15 cellular contexts compared by ENCODE assay signal in the genomic region with DNA sequence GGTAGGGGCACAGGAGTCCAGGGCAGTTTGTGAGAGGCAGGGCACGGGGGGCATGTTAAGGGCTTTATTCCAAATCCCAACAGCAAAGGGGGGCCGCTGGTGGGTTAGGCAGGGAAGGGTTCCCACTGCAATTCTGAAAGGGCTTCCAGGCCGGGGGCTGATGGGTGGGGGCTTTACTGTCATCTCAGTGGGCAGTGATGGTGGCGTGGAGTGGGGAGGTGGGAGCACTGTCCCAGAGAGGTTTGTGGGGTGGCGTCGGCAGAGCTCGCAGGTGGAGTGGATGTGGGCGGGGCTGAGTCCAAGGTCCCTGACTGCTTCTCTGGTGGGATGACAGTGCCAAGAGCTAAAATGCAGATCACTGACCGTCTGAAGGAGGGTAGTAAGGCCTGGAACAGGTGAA.
DNase-seq lines count a peak whose midpoint lies in the region; ATAC-seq and TF ChIP-seq lines count a peak whose summit lies in the region.
"Had no signal": no experiment of that assay in that cellular context is flagged by ENCODE, and none has a peak within 500 bp of the region (broad histone marks: within the 10 kb centered on the region; RNA-seq: fewer than 3 reads in every experiment).

No MANE protein-coding gene starts in this region.

- no peaks in the 10 kb centered on the region for H3K9me3 ChIP-seq in H9 (ENCODE audit: control insufficient read depth, low read depth, low read length)
- H3K9me3 ChIP-seq in liver (ENCODE audit: control insufficient read depth in 4 of 4, low read length in 3 of 4), result no peaks in the 10 kb centered on the region
- no peaks in the 10 kb centered on the region for H3K9me3 ChIP-seq in sigmoid colon
- H3K9me3 ChIP-seq: BLaER1 treated with 17β-estradiol and CSF1 and Interleukin-3, amounts not matched to agents 10 nM and 100 nM had no signal

- peak overlapping the region in 2 of 3 experiments; percentile 3 to 76; a peak in 1 of 7 replicates for H3K27ac Mint-ChIP-seq in H9
- H3K27ac Mint-ChIP-seq in glutamatergic neuron (ENCODE audit: unreplicated experiment), result peak overlapping the region; percentile 73
- H3K27ac Mint-ChIP-seq: CD4-positive, CD25-positive, alpha-beta regulatory T cell had no signal

- H4K20me1 ChIP-seq in H9 (ENCODE audit: control insufficient read depth, insufficient read depth, insufficient read length), result no peaks in the 10 kb centered on the region

- no peaks in the 10 kb centered on the region for H3K9me3 Mint-ChIP-seq in H9
- H3K9me3 Mint-ChIP-seq in glutamatergic neuron (ENCODE audit: unreplicated experiment), result peaks cover 4% of the 10 kb centered on the region

- H2BK20ac ChIP-seq in H9 (ENCODE audit: low read depth, low read length, poor library complexity, severe bottlenecking), result no peak overlapping the region

- no peak for TF ChIP-seq EP300 in sigmoid colon (IDR thresholded peaks at IDR 0.05)

- H3K23ac ChIP-seq in H9 (ENCODE audit: insufficient read length, low read depth, low read length), result no peak overlapping the region

- H2BK120ac ChIP-seq in H9 (ENCODE audit: low read depth, low read length, poor library complexity, severe bottlenecking), result no peak overlapping the region

- ATAC-seq in GM21423 (IDR thresholded peaks at IDR 0.05; ENCODE audit: unreplicated experiment) (no peak), left ventricle myocardium superior (no peak), HG02970 (IDR thresholded peaks at IDR 0.05; ENCODE audit: low FRiP score, unreplicated experiment) (no peak)

- no peak overlapping the region for H4K8ac ChIP-seq in H9 (replicated peaks; ENCODE audit: insufficient read length, low read depth, low read length)

- intact Hi-C loops in sigmoid colon (cut with DNase I), result no loop called here
- intact Hi-C loops in left ventricle myocardium superior (cut with micrococcal nuclease), result no loop called here

- TF ChIP-seq CTCF in H9 (conservative IDR thresholded peaks at IDR 0.05) (no peak), glutamatergic neuron (IDR thresholded peaks at IDR 0.05; ENCODE audit: partially characterized antibody, unreplicated experiment) (no peak), liver (IDR thresholded peaks at IDR 0.05; ENCODE audit: low read depth, low read length, missing input control) (no peak), sigmoid colon (IDR thresholded peaks at IDR 0.05) (no peak)

- H3K4ac ChIP-seq in H9 (ENCODE audit: low read depth, low read length), result no peak overlapping the region

- H3K36me3 ChIP-seq in liver (ENCODE audit: control insufficient read depth in 4 of 4, insufficient read depth in 3 of 4, low read depth in 1 of 4, low read length in 3 of 4) (peaks cover 0 to 5% (median 0%) of the 10 kb centered on the region in 4 donors), sigmoid colon (peaks cover 20 to 49% (median 38%) of the 10 kb centered on the region in 4 donors)
- H3K36me3 ChIP-seq: BLaER1 treated with 17β-estradiol and CSF1 and Interleukin-3, amounts not matched to agents 10 nM and 100 nM had no signal

- H3K23me2 ChIP-seq in H9 (ENCODE audit: insufficient read length, low read depth, low read length, poor library complexity, severe bottlenecking), result no peaks in the 10 kb centered on the region

- no peak overlapping the region for H3K14ac ChIP-seq in H9 (ENCODE audit: insufficient read depth, low read length)

- no peak overlapping the region for H3K56ac ChIP-seq in H9 (ENCODE audit: insufficient read length, low read depth, low read length)

- TF ChIP-seq POLR2A in sigmoid colon (IDR thresholded peaks at IDR 0.05), result no peak

- peak overlapping the region; percentile 28 to 37 (median 35) for H3K4me3 ChIP-seq in liver (ENCODE audit: low read depth in 1 of 3, low read length in 3 of 3)
- no peak overlapping the region for H3K4me3 ChIP-seq in sigmoid colon
- H3K4me3 ChIP-seq: BLaER1 treated with 17β-estradiol and CSF1 and Interleukin-3, amounts not matched to agents 10 nM and 100 nM had no signal

- H4K5ac ChIP-seq in H9 (ENCODE audit: insufficient read length, low read depth, low read length), result no peak overlapping the region

- H3K36me3 Mint-ChIP-seq in H9 (ENCODE audit: insufficient read depth in 1 of 3, low read depth in 3 of 3) (no peaks in the 10 kb centered on the region; a peak in 2 of 7 replicates), glutamatergic neuron (ENCODE audit: unreplicated experiment) (peaks cover 6% of the 10 kb centered on the region)
- H3K36me3 Mint-ChIP-seq: CD4-positive, CD25-positive, alpha-beta regulatory T cell had no signal

- DNase-seq in H9 (no peak), glutamatergic neuron (no peak), sigmoid colon (peak; percentile 33), left ventricle myocardium superior (no peak)
- DNase-seq: ACHN; CD4-positive, CD25-positive, alpha-beta regulatory T cell; DMS53; GOT3; HCEC 1CT; IMR-90; KBM-7 had no signal

- no peak overlapping the region for H3K27ac ChIP-seq in H9 (ENCODE audit: insufficient read length, low read depth, low read length)
- H3K27ac ChIP-seq in liver (ENCODE audit: low read depth in 1 of 2, low read length in 2 of 2), result peak overlapping the region; percentile 85 to 89
- H3K27ac ChIP-seq in sigmoid colon, result no peak overlapping the region
- H3K27ac ChIP-seq: BLaER1 treated with 17β-estradiol and CSF1 and Interleukin-3, amounts not matched to agents 10 nM and 100 nM had no signal

- H3K4me3 Mint-ChIP-seq in H9 (no peak overlapping the region), glutamatergic neuron (ENCODE audit: unreplicated experiment) (peak overlapping the region; percentile 20)

- no peak overlapping the region for H2BK15ac ChIP-seq in H9 (ENCODE audit: low read depth, low read length)

- TF ChIP-seq RAD21 in liver (IDR thresholded peaks at IDR 0.05), result no peak

- H3K27me3 Mint-ChIP-seq in H9 (ENCODE audit: low read depth), result peaks cover 12% of the 10 kb centered on the region
- H3K27me3 Mint-ChIP-seq in glutamatergic neuron (ENCODE audit: unreplicated experiment), result peaks cover 2% of the 10 kb centered on the region

- no peak overlapping the region for H3K18ac ChIP-seq in H9 (ENCODE audit: insufficient read length, low read depth, low read length)

- H2AK5ac ChIP-seq in H9 (ENCODE audit: insufficient read length, low read length), result no peak overlapping the region

- no peak overlapping the region for H2AFZ ChIP-seq in H9 (ENCODE audit: low read length)

- H3K4me1 ChIP-seq in H9 (ENCODE audit: insufficient read depth, low read length) (no peaks in the 10 kb centered on the region), liver (ENCODE audit: control insufficient read depth in 4 of 4, insufficient read depth in 4 of 4, low read length in 3 of 4) (peaks cover 17 to 61% (median 50%) of the 10 kb centered on the region in 4 donors), sigmoid colon (peaks cover 0 to 16% (median 15%) of the 10 kb centered on the region in 4 donors)

- H3K79me1 ChIP-seq in H9 (ENCODE audit: insufficient read depth, low read depth, low read length, poor library complexity, severe bottlenecking), result no peaks in the 10 kb centered on the region

- H3K79me2 ChIP-seq in H9 (ENCODE audit: insufficient read depth, low read length), result no peaks in the 10 kb centered on the region

- no peak overlapping the region for H2BK12ac ChIP-seq in H9 (ENCODE audit: insufficient read length, low read depth, low read length)

- H4K91ac ChIP-seq in H9 (ENCODE audit: insufficient read length, low read depth, low read length), result no peak overlapping the region

- no peak overlapping the region for H2BK5ac ChIP-seq in H9 (ENCODE audit: insufficient read length, low read length)

- H3K9ac ChIP-seq in H9 (ENCODE audit: extremely low read depth, insufficient read length, low read length) (no peak overlapping the region), liver (ENCODE audit: low read depth in 1 of 2, low read length in 2 of 2) (no peak overlapping the region)
- H3K9ac ChIP-seq: BLaER1 treated with 17β-estradiol and CSF1 and Interleukin-3, amounts not matched to agents 10 nM and 100 nM had no signal

- H3K27me3 ChIP-seq in H9 (ENCODE audit: insufficient read depth, low read length) (no peaks in the 10 kb centered on the region), liver (ENCODE audit: control insufficient read depth in 4 of 4, insufficient read depth in 4 of 4, low read length in 3 of 4) (no peaks in the 10 kb centered on the region), sigmoid colon (no peaks in the 10 kb centered on the region)

- H3T11ph ChIP-seq in H9 (ENCODE audit: low read length), result no peak overlapping the region

- H3K4me1 Mint-ChIP-seq in H9 (peaks cover 9 to 11% of the 10 kb centered on the region in 2 experiments), glutamatergic neuron (ENCODE audit: low read depth, unreplicated experiment) (peaks cover 21% of the 10 kb centered on the region)

- no peak overlapping the region for H3K4me2 ChIP-seq in H9 (ENCODE audit: insufficient read depth, insufficient read length, low read length)
- H3K4me2 ChIP-seq: BLaER1 treated with 17β-estradiol and CSF1 and Interleukin-3, amounts not matched to agents 10 nM and 100 nM had no signal

- WGBS in H9 (ENCODE audit: extremely low coverage, insufficient read length, low lambda C conversion rate), result no CpG with 5 or more reads among the region's 9 CpGs
- WGBS in liver, result 63% methylated on average over 9 of the region's 9 CpGs
- WGBS in sigmoid colon, 2 donors, result 44 to 77% methylated on average over 9 of the region's 9 CpGs

TF ChIP-seq in liver, 16 proteins besides CTCF, POLR2A, EP300 and RAD21 (continues in another document):
- TF ChIP-seq TAF1 (conservative IDR thresholded peaks at IDR 0.05) (no peak), YY1 (IDR thresholded peaks at IDR 0.05) (no peak), RXRA (IDR thresholded peaks at IDR 0.05) (no peak), FOXA1 (IDR thresholded peaks at IDR 0.05) (no peak), FOXA2 (IDR thresholded peaks at IDR 0.05) (no peak), GABPA (IDR thresholded peaks at IDR 0.05 in 1 of 2, conservative IDR thresholded peaks at IDR 0.05 in 1 of 2) (no peak)
- TF ChIP-seq, protein P1, sequence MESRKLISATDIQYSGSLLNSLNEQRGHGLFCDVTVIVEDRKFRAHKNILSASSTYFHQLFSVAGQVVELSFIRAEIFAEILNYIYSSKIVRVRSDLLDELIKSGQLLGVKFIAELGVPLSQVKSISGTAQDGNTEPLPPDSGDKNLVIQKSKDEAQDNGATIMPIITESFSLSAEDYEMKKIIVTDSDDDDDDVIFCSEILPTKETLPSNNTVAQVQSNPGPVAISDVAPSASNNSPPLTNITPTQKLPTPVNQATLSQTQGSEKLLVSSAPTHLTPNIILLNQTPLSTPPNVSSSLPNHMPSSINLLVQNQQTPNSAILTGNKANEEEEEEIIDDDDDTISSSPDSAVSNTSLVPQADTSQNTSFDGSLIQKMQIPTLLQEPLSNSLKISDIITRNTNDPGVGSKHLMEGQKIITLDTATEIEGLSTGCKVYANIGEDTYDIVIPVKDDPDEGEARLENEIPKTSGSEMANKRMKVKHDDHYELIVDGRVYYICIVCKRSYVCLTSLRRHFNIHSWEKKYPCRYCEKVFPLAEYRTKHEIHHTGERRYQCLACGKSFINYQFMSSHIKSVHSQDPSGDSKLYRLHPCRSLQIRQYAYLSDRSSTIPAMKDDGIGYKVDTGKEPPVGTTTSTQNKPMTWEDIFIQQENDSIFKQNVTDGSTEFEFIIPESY (IDR thresholded peaks at IDR 0.05), result no peak

Comparison
In these comparisons a context has a peak if more than half of its experiments do, and no peak if none do; other contexts are left out.
1. H3K27ac ChIP-seq: peak in liver (2 of 2); none in H9 (single experiment) and sigmoid colon (0 of 4).
2. H3K4me3 ChIP-seq: peak in liver (3 of 3); none in sigmoid colon (0 of 4).